ENCODE assay signal across 12 cellular contexts in genomic region chr18:58654896-58655614, GRCh38. TPM values are rescaled to one million over a fixed set of nuclear protein-coding genes. Genes with fewer than 3 reads are reported as not detected.
"Had no signal": no experiment of that assay in that cellular context is flagged by ENCODE, and none has a peak within 500 bp of the region (broad histone marks: within the 10 kb centered on the region; RNA-seq: fewer than 3 reads in every experiment).

No MANE protein-coding gene starts in this region.

- ATAC-seq: activated CD4-positive, CD25-positive, alpha-beta regulatory T cell treated with anti-CD3 and anti-CD28 coated beads, Interleukin-2, amount 50 U/mL, for 24 hours; esophagus mucosa; left lung; mucosa of descending colon; naive thymus-derived CD8-positive, alpha-beta T cell; pancreas had no signal

- H3K4me3 ChIP-seq: left lung, mucosa of descending colon, pancreas had no signal

- H3K4me1 ChIP-seq: pancreas had no signal

- H3K27ac ChIP-seq: left lung, pancreas had no signal

- H3K36me3 ChIP-seq: left lung, pancreas had no signal

- H3K9me3 ChIP-seq: left lung, pancreas had no signal

- DNase-seq: activated CD4-positive, alpha-beta T cell treated with anti-CD3 and anti-CD28 coated beads, Interleukin-2, amount 50 U/mL, for 4 hours; activated naive CD4-positive, alpha-beta T cell treated with anti-CD3 and anti-CD28 coated beads, Interleukin-2, amount 10 ng/mL, durations not matched to agents 7 days and 5 days; activated T-cell treated with anti-CD3 and anti-CD28 coated beads for 4 hours; kidney; left lung; mammary epithelial cell; mucosa of descending colon; naive thymus-derived CD8-positive, alpha-beta T cell; pancreas; stimulated activated CD4-positive, alpha-beta T cell treated with anti-CD3 and anti-CD28 coated beads, Interleukin-1b, Interleukin-23, amount 100 ng/mL, for 48 hours had no signal

- H3K27me3 ChIP-seq: left lung, pancreas had no signal

RNA-seq across cellular contexts. Expression of gene ALPK2, which starts 26.2 kb away (rescaled TPM):
- polyA plus RNA-seq: mammary epithelial cell; naive thymus-derived CD8-positive, alpha-beta T cell had no signal
